8 cellular contexts compared by ENCODE assay signal in genomic region chr14:25049127-25049558, GRCh38. TPM values are rescaled to one million over a fixed set of nuclear protein-coding genes. Genes with fewer than 3 reads are reported as not detected.
DNase-seq lines count a peak whose midpoint lies in the region; ATAC-seq, FAIRE-seq and TF ChIP-seq lines count a peak whose summit lies in the region.

No MANE protein-coding gene starts in this region.

- peaks cover 41% of the 10 kb centered on the region for H3K4me1 ChIP-seq in HepG2 (ENCODE audit: insufficient read depth, low read length)

- H3K27me3 ChIP-seq in H7 (ENCODE audit: control insufficient read depth, insufficient read depth, low read length) = peaks cover 42% of the 10 kb centered on the region
- peaks cover 0 to 25% of the 10 kb centered on the region in 2 experiments; a peak in 3 of 5 replicates for H3K27me3 ChIP-seq in HepG2 (ENCODE audit: control insufficient read depth in 1 of 2, insufficient read depth in 2 of 2, low read length in 2 of 2)

- TF ChIP-seq EP300 in HepG2 (IDR thresholded peaks at IDR 0.05; ENCODE audit: low read depth in 2 of 2, low read length in 2 of 2) (no peak), HepG2 (CRISPR knock-in tag; IDR thresholded peaks at IDR 0.05; ENCODE audit: borderline replicate concordance) (no peak)

- H3K36me3 ChIP-seq in H7 (replicated peaks; ENCODE audit: control insufficient read depth, insufficient read depth, low read length) (no peaks in the 10 kb centered on the region), HepG2 (replicated peaks in 1 of 2; ENCODE audit: control insufficient read depth in 1 of 2, insufficient read depth in 2 of 2, low read length in 2 of 2) (no peaks in the 10 kb centered on the region)

- peak overlapping the region; percentile 56 for H3K9ac ChIP-seq in HepG2 (ENCODE audit: insufficient read depth, low read depth, low read length)

- H3K27ac ChIP-seq in HepG2 (ENCODE audit: extremely low read length, insufficient read depth, low read length) = no peak overlapping the region

- DNase-seq in H7 = no peak
- DNase-seq in chondrocyte (ENCODE audit: low spot score) = no peak
- no peak for DNase-seq in HepG2 (ENCODE audit: low spot score)
- no peak for DNase-seq in NCI-H1694 treated with DMSO at 0.1 percent for 48 hours (lab: John Stamatoyannopoulos, UW)
- DNase-seq in SIG-M5 treated with dmso at 0.1 percent for 504 hours (lab: John Stamatoyannopoulos, UW; ENCODE audit: unreplicated experiment) = no peak

- no peak for TF ChIP-seq RAD21 in HepG2 (CRISPR knock-in tag; IDR thresholded peaks at IDR 0.05)

- no peaks in the 10 kb centered on the region for H4K20me1 ChIP-seq in HepG2 (ENCODE audit: insufficient read depth, low read length)

- H3K4me2 ChIP-seq in HepG2 (ENCODE audit: low read depth, low read length) = peak overlapping the region; percentile 84

- peaks cover 19% of the 10 kb centered on the region for H3K4me1 Mint-ChIP-seq in chondrocyte (ENCODE audit: low read depth)
- H3K4me1 Mint-ChIP-seq in stimulated activated naive CD8-positive, alpha-beta T cell treated with anti-CD3 and anti-CD28 coated beads, Interleukin-15, Interleukin-2, amounts not matched to agents 100 ng/mL and 50 ng/mL, for 24 hours (ENCODE audit: low read depth) = peaks cover 10% of the 10 kb centered on the region

- H2AFZ ChIP-seq in HepG2 (ENCODE audit: low read length) = no peak overlapping the region

- TF ChIP-seq POLR2A in HepG2 (IDR thresholded peaks at IDR 0.05; ENCODE audit: insufficient read depth in 1 of 2, low read depth in 2 of 2, low read length in 2 of 2) = no peak

- H3K27ac Mint-ChIP-seq in chondrocyte (ENCODE audit: unreplicated experiment) = no peak overlapping the region
- no peak overlapping the region for H3K27ac Mint-ChIP-seq in stimulated activated naive CD8-positive, alpha-beta T cell treated with anti-CD3 and anti-CD28 coated beads, Interleukin-15, Interleukin-2, amounts not matched to agents 100 ng/mL and 50 ng/mL, for 24 hours

- in situ Hi-C loops in HepG2 (cut with HindIII; ENCODE audit: extremely low pct_ligation_motif_present, low pct_unique_long_range_greater_than_20kb) = no loop called here

- TF ChIP-seq CTCF in chondrocyte (IDR thresholded peaks at IDR 0.05) = no peak
- no peak for TF ChIP-seq CTCF in HepG2 (CRISPR knock-in tag; IDR thresholded peaks at IDR 0.05)

- CTCF ChIA-PET in HepG2 (lab: Yijun Ruan, JAX; ENCODE audit: low intra/inter-chr PET ratio, low total read pairs) = interaction anchor here (1.6 kb wide), 1 partner anchor 243 kb away, joined by 7 read pairs; no protein-coding TSS in a partner anchor

- H3K79me2 ChIP-seq in HepG2 (ENCODE audit: insufficient read depth, low read length) = no peaks in the 10 kb centered on the region

- intact Hi-C loops in HepG2 (cut with micrococcal nuclease; ENCODE audit: unreplicated experiment) = no loop called here

- no TSS peak for BruUV-seq in HepG2 (replicated peaks; lab: Mats Ljungman, UMichigan)

- POLR2A ChIA-PET in HepG2 (lab: Yijun Ruan, JAX) = interaction anchor here (0.7 to 1.3 kb wide), 2 partner anchors 231 to 257 kb away, joined by 3 read pairs; no protein-coding TSS in a partner anchor

- 69% methylated on average over 34 of the region's 34 CpGs for WGBS in HepG2 (ENCODE audit: low lambda C conversion rate)

- H3K4me3 Mint-ChIP-seq in chondrocyte (ENCODE audit: unreplicated experiment) = peak overlapping the region; percentile 65
- peak overlapping the region; percentile 47 for H3K4me3 Mint-ChIP-seq in stimulated activated naive CD8-positive, alpha-beta T cell treated with anti-CD3 and anti-CD28 coated beads, Interleukin-15, Interleukin-2, amounts not matched to agents 100 ng/mL and 50 ng/mL, for 24 hours

- no peaks in the 10 kb centered on the region for H3K9me3 Mint-ChIP-seq in chondrocyte (ENCODE audit: low read depth)
- no peaks in the 10 kb centered on the region for H3K9me3 Mint-ChIP-seq in stimulated activated naive CD8-positive, alpha-beta T cell treated with anti-CD3 and anti-CD28 coated beads, Interleukin-15, Interleukin-2, amounts not matched to agents 100 ng/mL and 50 ng/mL, for 24 hours

- no peaks in the 10 kb centered on the region for H3K9me3 ChIP-seq in HepG2 (ENCODE audit: low read length)

- no peak for FAIRE-seq in HepG2 (lab: Jason Lieb, UNC)

- H3K27me3 Mint-ChIP-seq in chondrocyte (ENCODE audit: low read depth) = peaks cover 32% of the 10 kb centered on the region
- peaks cover 58% of the 10 kb centered on the region for H3K27me3 Mint-ChIP-seq in stimulated activated naive CD8-positive, alpha-beta T cell treated with anti-CD3 and anti-CD28 coated beads, Interleukin-15, Interleukin-2, amounts not matched to agents 100 ng/mL and 50 ng/mL, for 24 hours

- no peak for ATAC-seq in HepG2
- no peak for ATAC-seq in HG03039 (IDR thresholded peaks at IDR 0.05; ENCODE audit: unreplicated experiment)
- no peak for ATAC-seq in HG03354 (IDR thresholded peaks at IDR 0.05; ENCODE audit: poor library complexity, severe bottlenecking, unreplicated experiment)

- H3K4me3 ChIP-seq in H7 (ENCODE audit: insufficient read depth, low read depth, low read length) (peak overlapping the region; percentile 49), HepG2 (replicated peaks in 1 of 3; ENCODE audit: insufficient read depth in 1 of 3, low read depth in 2 of 3, low read length in 3 of 3) (peak overlapping the region; percentile 65 to 82 (median 73))

- H3K36me3 Mint-ChIP-seq in chondrocyte (ENCODE audit: low read depth) = no peaks in the 10 kb centered on the region
- H3K36me3 Mint-ChIP-seq in stimulated activated naive CD8-positive, alpha-beta T cell treated with anti-CD3 and anti-CD28 coated beads, Interleukin-15, Interleukin-2, amounts not matched to agents 100 ng/mL and 50 ng/mL, for 24 hours (ENCODE audit: low read depth) = no peaks in the 10 kb centered on the region

TF ChIP-seq in HepG2, 621 proteins besides CTCF, POLR2A, EP300 and RAD21 (continues in another document):
- TF ChIP-seq ATF3 (CRISPR knock-in tag; IDR thresholded peaks at IDR 0.05) (no peak), AGO1 (IDR thresholded peaks at IDR 0.05; ENCODE audit: low read depth, low read length, poor library complexity, severe bottlenecking) (peak; percentile 10), GTF3A (CRISPR knock-in tag; conservative IDR thresholded peaks at IDR 0.05) (no peak), FOSL2 (CRISPR knock-in tag; IDR thresholded peaks at IDR 0.05) (no peak), BCLAF1 (IDR thresholded peaks at IDR 0.05) (no peak), NPAS2 (CRISPR knock-in tag; IDR thresholded peaks at IDR 0.05; ENCODE audit: borderline replicate concordance) (0 out of 2 replicates have a peak, but pooled peaks have one; percentile 52)

RNA-seq across cellular contexts. Expression of gene STXBP6, which starts 0.8 kb away (rescaled TPM):
- total RNA-seq in H7 (2014; rRNA removed; shearing (Covaris generic)) = 1.0 and 1.2 TPM in 2 replicates
- total RNA-seq in chondrocyte (1.7 to 11.5 TPM (median 1.8 TPM) in 3 replicates), HepG2 (2016; rRNA removed; fragmentation: Illumina TruSeq; extraction: Trizol) (35.3 and 43.2 TPM in 2 replicates)
- 21.2 TPM in 2 replicates for total RNA-seq in HepG2 (2016; cell fraction: cytosol; rRNA removed; fragmentation: Illumina TruSeq; extraction: Trizol; ENCODE audit: low read depth)
- 31.7 and 46.6 TPM in 2 replicates for total RNA-seq in HepG2 (2016; cell fraction: insoluble cytoplasmic fraction; rRNA removed; fragmentation: Illumina TruSeq; extraction: Trizol)
- 28.9 and 30.6 TPM in 2 replicates for total RNA-seq in HepG2 (2016; cell fraction: membrane; rRNA removed; fragmentation: Illumina TruSeq; extraction: Trizol)
- 26.2 and 27.2 TPM in 2 replicates for total RNA-seq in HepG2 (2016; cell fraction: nucleus; rRNA removed; fragmentation: Illumina TruSeq; extraction: Trizol)
- 32.3 and 42.8 TPM in 2 replicates for polyA plus RNA-seq in HepG2 (2011; rRNA removed)
- 26.8 and 33.4 TPM in 2 replicates for polyA plus RNA-seq in HepG2 (2011; cell fraction: cytosol; rRNA removed)
- 10.0 and 11.5 TPM in 2 replicates for polyA plus RNA-seq in HepG2 (2011; cell fraction: nucleus; rRNA removed)
- 25.5 and 27.7 TPM in 2 replicates for polyA plus RNA-seq in HepG2 (2012)
- 19.0 and 23.1 TPM in 2 replicates for polyA plus RNA-seq in HepG2 (2016; cell fraction: cytosol; fragmentation: Illumina TruSeq; extraction: Trizol; ENCODE audit: low read depth)
- polyA plus RNA-seq in HepG2 (2016; cell fraction: insoluble cytoplasmic fraction; fragmentation: Illumina TruSeq; extraction: Trizol; ENCODE audit: low read depth) = 51.3 and 53.4 TPM in 2 replicates
- polyA plus RNA-seq in HepG2 (2016; cell fraction: membrane; fragmentation: Illumina TruSeq; extraction: Trizol; ENCODE audit: low read depth) = 25.8 and 28.4 TPM in 2 replicates
- 24.0 and 27.2 TPM in 2 replicates for polyA plus RNA-seq in HepG2 (2016; cell fraction: nucleus; fragmentation: Illumina TruSeq; extraction: Trizol; ENCODE audit: insufficient read depth, low read depth)
- 3.0 and 26.4 TPM in 2 replicates for polyA minus RNA-seq in HepG2 (2011; rRNA and poly(A)+ RNA removed; ENCODE audit: low replicate concordance)
- 19.6 and 20.8 TPM in 2 replicates for polyA minus RNA-seq in HepG2 (2011; cell fraction: cytosol; rRNA and poly(A)+ RNA removed)
- 53.4 and 53.6 TPM in 2 replicates for polyA minus RNA-seq in HepG2 (2011; cell fraction: nucleus; rRNA and poly(A)+ RNA removed)
